ENCODE assay signal across 10 cellular contexts in genomic region chr3:105672996-105673395, GRCh38.
"Had no signal": no experiment of that assay in that cellular context is flagged by ENCODE, and none has a peak within 500 bp of the region (broad histone marks: within the 10 kb centered on the region; RNA-seq: fewer than 3 reads in every experiment).

No MANE protein-coding gene starts in this region.

- H3K27ac Mint-ChIP-seq: HFFc6, IgD-negative memory B cell had no signal

- H3K9me3 Mint-ChIP-seq: HFFc6, IgD-negative memory B cell had no signal

- H3K27ac ChIP-seq: GM23248, HL-60 had no signal

- H3K4me3 ChIP-seq: GM23248, HAP-1 had no signal

- ATAC-seq: HCT116, HepG2 had no signal

- H2AFZ ChIP-seq: GM23248 had no signal

- H3K9me3 ChIP-seq: HAP-1 had no signal

- DNase-seq: GM23248, GOT3, H7, HFFc6, KBM-7 had no signal

- H3K4me3 Mint-ChIP-seq: HFFc6, IgD-negative memory B cell had no signal

- H3K27me3 Mint-ChIP-seq: IgD-negative memory B cell had no signal

- H3K9ac ChIP-seq: GM23248 had no signal

- H3K36me3 ChIP-seq: HAP-1 had no signal
